2 cellular contexts compared by ENCODE assay signal in the genomic region with DNA sequence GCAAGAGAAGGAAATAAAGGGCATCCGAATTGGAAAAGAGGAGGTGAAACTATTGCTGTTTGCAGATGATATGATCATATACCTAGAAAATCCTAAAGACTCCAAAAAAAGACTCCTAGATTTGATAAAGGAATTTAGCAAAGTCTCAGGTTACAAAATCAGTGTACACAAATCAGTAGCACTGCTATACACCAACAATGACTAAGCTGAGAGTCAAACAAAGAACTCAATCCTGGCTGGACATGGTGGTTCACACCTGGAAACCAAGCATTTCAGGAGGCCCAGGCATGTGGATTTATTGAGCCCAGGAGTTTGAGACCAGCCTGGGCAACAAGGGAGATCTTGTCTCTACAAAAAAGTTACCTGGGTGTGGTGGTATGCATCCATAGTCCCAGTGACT.
TF ChIP-seq lines count a peak whose summit lies in the region.

No MANE protein-coding gene starts in this region.

TF ChIP-seq in IMR-90, 13 proteins besides CTCF, POLR2A, EP300 and RAD21:
- no peak for TF ChIP-seq CHD1 (IDR thresholded peaks at IDR 0.05; ENCODE audit: low read depth, low read length)
- TF ChIP-seq MAFK (IDR thresholded peaks at IDR 0.05; ENCODE audit: low read depth, low read length), result no peak
- no peak for TF ChIP-seq MAZ (IDR thresholded peaks at IDR 0.05; ENCODE audit: borderline replicate concordance, low read depth, low read length)
- TF ChIP-seq RCOR1 (IDR thresholded peaks at IDR 0.05; ENCODE audit: insufficient replicate concordance, low read length), result no peak
- TF ChIP-seq NFE2L2 (IDR thresholded peaks at IDR 0.05; ENCODE audit: low read depth, low read length), result no peak
- TF ChIP-seq BHLHE40 (IDR thresholded peaks at IDR 0.05; ENCODE audit: low read depth, low read length), result no peak
- no peak for TF ChIP-seq RFX5 (IDR thresholded peaks at IDR 0.05; ENCODE audit: low read depth, low read length)
- TF ChIP-seq, protein P1, sequence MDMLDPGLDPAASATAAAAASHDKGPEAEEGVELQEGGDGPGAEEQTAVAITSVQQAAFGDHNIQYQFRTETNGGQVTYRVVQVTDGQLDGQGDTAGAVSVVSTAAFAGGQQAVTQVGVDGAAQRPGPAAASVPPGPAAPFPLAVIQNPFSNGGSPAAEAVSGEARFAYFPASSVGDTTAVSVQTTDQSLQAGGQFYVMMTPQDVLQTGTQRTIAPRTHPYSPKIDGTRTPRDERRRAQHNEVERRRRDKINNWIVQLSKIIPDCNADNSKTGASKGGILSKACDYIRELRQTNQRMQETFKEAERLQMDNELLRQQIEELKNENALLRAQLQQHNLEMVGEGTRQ (IDR thresholded peaks at IDR 0.05; ENCODE audit: low read depth, low read length), result no peak
- TF ChIP-seq SMC3 (IDR thresholded peaks at IDR 0.05; ENCODE audit: low read depth, low read length), result no peak
- TF ChIP-seq MXI1 (IDR thresholded peaks at IDR 0.05; ENCODE audit: borderline replicate concordance, low read depth, low read length), result no peak
- TF ChIP-seq FOS (IDR thresholded peaks at IDR 0.05; ENCODE audit: low read depth, low read length), result no peak
- no peak for TF ChIP-seq CEBPB (IDR thresholded peaks at IDR 0.05; ENCODE audit: low read depth, low read length)
- TF ChIP-seq, protein P2, sequence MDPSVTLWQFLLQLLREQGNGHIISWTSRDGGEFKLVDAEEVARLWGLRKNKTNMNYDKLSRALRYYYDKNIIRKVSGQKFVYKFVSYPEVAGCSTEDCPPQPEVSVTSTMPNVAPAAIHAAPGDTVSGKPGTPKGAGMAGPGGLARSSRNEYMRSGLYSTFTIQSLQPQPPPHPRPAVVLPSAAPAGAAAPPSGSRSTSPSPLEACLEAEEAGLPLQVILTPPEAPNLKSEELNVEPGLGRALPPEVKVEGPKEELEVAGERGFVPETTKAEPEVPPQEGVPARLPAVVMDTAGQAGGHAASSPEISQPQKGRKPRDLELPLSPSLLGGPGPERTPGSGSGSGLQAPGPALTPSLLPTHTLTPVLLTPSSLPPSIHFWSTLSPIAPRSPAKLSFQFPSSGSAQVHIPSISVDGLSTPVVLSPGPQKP (IDR thresholded peaks at IDR 0.05; ENCODE audit: borderline replicate concordance, low read depth, low read length), result no peak

TF ChIP-seq in GM23338, 12 proteins besides CTCF, POLR2A, EP300 and RAD21:
- TF ChIP-seq STAT1 (IDR thresholded peaks at IDR 0.05; ENCODE audit: unreplicated experiment) (no peak), EZH2phosphoT487 (IDR thresholded peaks at IDR 0.05; ENCODE audit: unreplicated experiment) (no peak), POLR2AphosphoS5 (IDR thresholded peaks at IDR 0.05; ENCODE audit: low read depth) (no peak), ZNF114 (CRISPR knock-in tag; IDR thresholded peaks at IDR 0.05) (no peak), NANOG (IDR thresholded peaks at IDR 0.05; ENCODE audit: borderline replicate concordance) (no peak), ZNF331 (CRISPR knock-in tag; IDR thresholded peaks at IDR 0.05; ENCODE audit: low read depth) (no peak), JUNB (IDR thresholded peaks at IDR 0.05; ENCODE audit: unreplicated experiment) (no peak), CREB1 (CRISPR knock-in tag; IDR thresholded peaks at IDR 0.05; ENCODE audit: low read depth) (no peak), EZH2 (IDR thresholded peaks at IDR 0.05; ENCODE audit: low read depth, unreplicated experiment) (no peak)
- TF ChIP-seq, protein P3, sequence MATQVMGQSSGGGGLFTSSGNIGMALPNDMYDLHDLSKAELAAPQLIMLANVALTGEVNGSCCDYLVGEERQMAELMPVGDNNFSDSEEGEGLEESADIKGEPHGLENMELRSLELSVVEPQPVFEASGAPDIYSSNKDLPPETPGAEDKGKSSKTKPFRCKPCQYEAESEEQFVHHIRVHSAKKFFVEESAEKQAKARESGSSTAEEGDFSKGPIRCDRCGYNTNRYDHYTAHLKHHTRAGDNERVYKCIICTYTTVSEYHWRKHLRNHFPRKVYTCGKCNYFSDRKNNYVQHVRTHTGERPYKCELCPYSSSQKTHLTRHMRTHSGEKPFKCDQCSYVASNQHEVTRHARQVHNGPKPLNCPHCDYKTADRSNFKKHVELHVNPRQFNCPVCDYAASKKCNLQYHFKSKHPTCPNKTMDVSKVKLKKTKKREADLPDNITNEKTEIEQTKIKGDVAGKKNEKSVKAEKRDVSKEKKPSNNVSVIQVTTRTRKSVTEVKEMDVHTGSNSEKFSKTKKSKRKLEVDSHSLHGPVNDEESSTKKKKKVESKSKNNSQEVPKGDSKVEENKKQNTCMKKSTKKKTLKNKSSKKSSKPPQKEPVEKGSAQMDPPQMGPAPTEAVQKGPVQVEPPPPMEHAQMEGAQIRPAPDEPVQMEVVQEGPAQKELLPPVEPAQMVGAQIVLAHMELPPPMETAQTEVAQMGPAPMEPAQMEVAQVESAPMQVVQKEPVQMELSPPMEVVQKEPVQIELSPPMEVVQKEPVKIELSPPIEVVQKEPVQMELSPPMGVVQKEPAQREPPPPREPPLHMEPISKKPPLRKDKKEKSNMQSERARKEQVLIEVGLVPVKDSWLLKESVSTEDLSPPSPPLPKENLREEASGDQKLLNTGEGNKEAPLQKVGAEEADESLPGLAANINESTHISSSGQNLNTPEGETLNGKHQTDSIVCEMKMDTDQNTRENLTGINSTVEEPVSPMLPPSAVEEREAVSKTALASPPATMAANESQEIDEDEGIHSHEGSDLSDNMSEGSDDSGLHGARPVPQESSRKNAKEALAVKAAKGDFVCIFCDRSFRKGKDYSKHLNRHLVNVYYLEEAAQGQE (IDR thresholded peaks at IDR 0.05; ENCODE audit: unreplicated experiment), result no peak
- TF ChIP-seq, protein P4, sequence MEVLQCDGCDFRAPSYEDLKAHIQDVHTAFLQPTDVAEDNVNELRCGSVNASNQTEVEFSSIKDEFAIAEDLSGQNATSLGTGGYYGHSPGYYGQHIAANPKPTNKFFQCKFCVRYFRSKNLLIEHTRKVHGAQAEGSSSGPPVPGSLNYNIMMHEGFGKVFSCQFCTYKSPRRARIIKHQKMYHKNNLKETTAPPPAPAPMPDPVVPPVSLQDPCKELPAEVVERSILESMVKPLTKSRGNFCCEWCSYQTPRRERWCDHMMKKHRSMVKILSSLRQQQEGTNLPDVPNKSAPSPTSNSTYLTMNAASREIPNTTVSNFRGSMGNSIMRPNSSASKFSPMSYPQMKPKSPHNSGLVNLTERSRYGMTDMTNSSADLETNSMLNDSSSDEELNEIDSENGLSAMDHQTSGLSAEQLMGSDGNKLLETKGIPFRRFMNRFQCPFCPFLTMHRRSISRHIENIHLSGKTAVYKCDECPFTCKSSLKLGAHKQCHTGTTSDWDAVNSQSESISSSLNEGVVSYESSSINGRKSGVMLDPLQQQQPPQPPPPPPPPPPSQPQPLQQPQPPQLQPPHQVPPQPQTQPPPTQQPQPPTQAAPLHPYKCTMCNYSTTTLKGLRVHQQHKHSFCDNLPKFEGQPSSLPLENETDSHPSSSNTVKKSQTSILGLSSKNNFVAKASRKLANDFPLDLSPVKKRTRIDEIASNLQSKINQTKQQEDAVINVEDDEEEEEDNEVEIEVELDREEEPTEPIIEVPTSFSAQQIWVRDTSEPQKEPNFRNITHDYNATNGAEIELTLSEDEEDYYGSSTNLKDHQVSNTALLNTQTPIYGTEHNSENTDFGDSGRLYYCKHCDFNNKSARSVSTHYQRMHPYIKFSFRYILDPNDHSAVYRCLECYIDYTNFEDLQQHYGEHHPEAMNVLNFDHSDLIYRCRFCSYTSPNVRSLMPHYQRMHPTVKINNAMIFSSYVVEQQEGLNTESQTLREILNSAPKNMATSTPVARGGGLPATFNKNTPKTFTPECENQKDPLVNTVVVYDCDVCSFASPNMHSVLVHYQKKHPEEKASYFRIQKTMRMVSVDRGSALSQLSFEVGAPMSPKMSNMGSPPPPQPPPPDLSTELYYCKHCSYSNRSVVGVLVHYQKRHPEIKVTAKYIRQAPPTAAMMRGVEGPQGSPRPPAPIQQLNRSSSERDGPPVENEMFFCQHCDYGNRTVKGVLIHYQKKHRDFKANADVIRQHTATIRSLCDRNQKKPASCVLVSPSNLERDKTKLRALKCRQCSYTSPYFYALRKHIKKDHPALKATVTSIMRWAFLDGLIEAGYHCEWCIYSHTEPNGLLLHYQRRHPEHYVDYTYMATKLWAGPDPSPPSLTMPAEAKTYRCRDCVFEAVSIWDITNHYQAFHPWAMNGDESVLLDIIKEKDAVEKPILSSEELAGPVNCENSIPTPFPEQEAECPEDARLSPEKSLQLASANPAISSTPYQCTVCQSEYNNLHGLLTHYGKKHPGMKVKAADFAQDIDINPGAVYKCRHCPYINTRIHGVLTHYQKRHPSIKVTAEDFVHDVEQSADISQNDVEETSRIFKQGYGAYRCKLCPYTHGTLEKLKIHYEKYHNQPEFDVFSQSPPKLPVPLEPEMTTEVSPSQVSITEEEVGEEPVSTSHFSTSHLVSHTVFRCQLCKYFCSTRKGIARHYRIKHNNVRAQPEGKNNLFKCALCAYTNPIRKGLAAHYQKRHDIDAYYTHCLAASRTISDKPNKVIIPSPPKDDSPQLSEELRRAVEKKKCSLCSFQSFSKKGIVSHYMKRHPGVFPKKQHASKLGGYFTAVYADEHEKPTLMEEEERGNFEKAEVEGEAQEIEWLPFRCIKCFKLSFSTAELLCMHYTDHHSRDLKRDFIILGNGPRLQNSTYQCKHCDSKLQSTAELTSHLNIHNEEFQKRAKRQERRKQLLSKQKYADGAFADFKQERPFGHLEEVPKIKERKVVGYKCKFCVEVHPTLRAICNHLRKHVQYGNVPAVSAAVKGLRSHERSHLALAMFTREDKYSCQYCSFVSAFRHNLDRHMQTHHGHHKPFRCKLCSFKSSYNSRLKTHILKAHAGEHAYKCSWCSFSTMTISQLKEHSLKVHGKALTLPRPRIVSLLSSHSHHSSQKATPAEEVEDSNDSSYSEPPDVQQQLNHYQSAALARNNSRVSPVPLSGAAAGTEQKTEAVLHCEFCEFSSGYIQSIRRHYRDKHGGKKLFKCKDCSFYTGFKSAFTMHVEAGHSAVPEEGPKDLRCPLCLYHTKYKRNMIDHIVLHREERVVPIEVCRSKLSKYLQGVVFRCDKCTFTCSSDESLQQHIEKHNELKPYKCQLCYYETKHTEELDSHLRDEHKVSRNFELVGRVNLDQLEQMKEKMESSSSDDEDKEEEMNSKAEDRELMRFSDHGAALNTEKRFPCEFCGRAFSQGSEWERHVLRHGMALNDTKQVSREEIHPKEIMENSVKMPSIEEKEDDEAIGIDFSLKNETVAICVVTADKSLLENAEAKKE (CRISPR knock-in tag; IDR thresholded peaks at IDR 0.05), result no peak
- TF ChIP-seq, protein P5, sequence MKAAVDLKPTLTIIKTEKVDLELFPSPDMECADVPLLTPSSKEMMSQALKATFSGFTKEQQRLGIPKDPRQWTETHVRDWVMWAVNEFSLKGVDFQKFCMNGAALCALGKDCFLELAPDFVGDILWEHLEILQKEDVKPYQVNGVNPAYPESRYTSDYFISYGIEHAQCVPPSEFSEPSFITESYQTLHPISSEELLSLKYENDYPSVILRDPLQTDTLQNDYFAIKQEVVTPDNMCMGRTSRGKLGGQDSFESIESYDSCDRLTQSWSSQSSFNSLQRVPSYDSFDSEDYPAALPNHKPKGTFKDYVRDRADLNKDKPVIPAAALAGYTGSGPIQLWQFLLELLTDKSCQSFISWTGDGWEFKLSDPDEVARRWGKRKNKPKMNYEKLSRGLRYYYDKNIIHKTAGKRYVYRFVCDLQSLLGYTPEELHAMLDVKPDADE (IDR thresholded peaks at IDR 0.05), result no peak
